ENCODE assay signal across 30 cellular contexts in genomic region chr20:44254073-44254472, GRCh38. TPM values are rescaled to one million over a fixed set of nuclear protein-coding genes. Genes with fewer than 3 reads are reported as not detected.
"Had no signal": no experiment of that assay in that cellular context is flagged by ENCODE, and none has a peak within 500 bp of the region (broad histone marks: within the 10 kb centered on the region; RNA-seq: fewer than 3 reads in every experiment).

No MANE protein-coding gene starts in this region.

- H3K27me3 ChIP-seq: adrenal gland, ascending aorta, breast epithelium had no signal

- H3K27ac ChIP-seq: adrenal gland, ascending aorta, breast epithelium, coronary artery, esophagus muscularis mucosa, foreskin keratinocyte, gastrocnemius medialis had no signal

- H3K9me3 ChIP-seq: adrenal gland, ascending aorta, breast epithelium, esophagus muscularis mucosa, gastrocnemius medialis had no signal

- H3K4me1 ChIP-seq: adrenal gland, ascending aorta, breast epithelium, esophagus muscularis mucosa, foreskin keratinocyte, gastrocnemius medialis had no signal

- ATAC-seq: activated CD4-positive, alpha-beta T cell treated with anti-CD3 and anti-CD28 coated beads for 36 hours; activated CD8-positive, alpha-beta memory T cell treated with anti-CD3 and anti-CD28 coated beads, Interleukin-2, amount 10 ng/mL, durations not matched to agents 7 days and 5 days; activated CD8-positive, alpha-beta T cell treated with anti-CD3 and anti-CD28 coated beads, Interleukin-2, amount 10 ng/mL, durations not matched to agents 7 days and 5 days; activated naive CD8-positive, alpha-beta T cell treated with anti-CD3 and anti-CD28 coated beads, Interleukin-2, amount 50 U/mL, for 24 hours; effector memory CD8-positive, alpha-beta T cell; foreskin keratinocyte; gastrocnemius medialis; T-helper 17 cell had no signal

- H3K4me3 ChIP-seq: adrenal gland, ascending aorta, breast epithelium, coronary artery, esophagus muscularis mucosa, gastrocnemius medialis had no signal

- DNase-seq: activated CD4-positive, alpha-beta memory T cell treated with anti-CD3 and anti-CD28 coated beads for 36 hours; activated CD4-positive, alpha-beta T cell treated with anti-CD3 and anti-CD28 coated beads for 36 hours; activated CD4-positive, alpha-beta T cell treated with anti-CD3 and anti-CD28 coated beads, Interleukin-2, amount 10 ng/mL, durations not matched to agents 24 days and 14 days; activated CD4-positive, CD25-positive, alpha-beta regulatory T cell; activated CD4-positive, CD25-positive, alpha-beta regulatory T cell treated with anti-CD3 and anti-CD28 coated beads, Interleukin-2, amount 50 U/mL, for 72 hours; activated CD8-positive, alpha-beta memory T cell treated with anti-CD3 and anti-CD28 coated beads, Interleukin-2, amount 10 ng/mL, durations not matched to agents 7 days and 5 days; activated CD8-positive, alpha-beta memory T cell treated with anti-CD3 and anti-CD28 coated beads, Interleukin-2, amount 50 U/mL, for 4 hours; activated CD8-positive, alpha-beta T cell treated with anti-CD3 and anti-CD28 coated beads, Interleukin-2, amount 10 ng/mL, durations not matched to agents 7 days and 5 days; activated effector memory CD4-positive, alpha-beta T cell treated with anti-CD3 and anti-CD28 coated beads, Interleukin-2, amount 50 U/mL, for 16 hours; activated naive CD4-positive, alpha-beta T cell treated with anti-CD3 and anti-CD28 coated beads for 36 hours; activated naive CD8-positive, alpha-beta T cell treated with anti-CD3 and anti-CD28 coated beads for 36 hours; activated naive CD8-positive, alpha-beta T cell treated with anti-CD3 and anti-CD28 coated beads, Interleukin-2, amount 50 U/mL, for 24 hours; activated T-cell treated with anti-CD3 and anti-CD28 coated beads, Interleukin-2, amount 50 U/mL, for 1 hour; activated T-cell treated with anti-CD3 and anti-CD28 coated beads, Interleukin-2, amount 50 U/mL, for 48 hours; adrenal gland; dermis blood vessel endothelial cell; effector CD4-positive, alpha-beta T cell; effector memory CD8-positive, alpha-beta T cell; foreskin keratinocyte; gastrocnemius medialis; glutamatergic neuron; T-helper 1 cell; T-helper 17 cell; T1000 had no signal

- H3K36me3 ChIP-seq: adrenal gland, ascending aorta, breast epithelium, esophagus muscularis mucosa, gastrocnemius medialis had no signal

RNA-seq across cellular contexts. Expression of gene GDAP1L1, which starts 7.0 kb away (rescaled TPM):
- total RNA-seq: activated CD4-positive, alpha-beta memory T cell treated with anti-CD3 and anti-CD28 coated beads for 36 hours; activated CD4-positive, alpha-beta T cell treated with anti-CD3 and anti-CD28 coated beads, Interleukin-2, amount 10 ng/mL, durations not matched to agents 24 days and 14 days; activated CD8-positive, alpha-beta memory T cell treated with anti-CD3 and anti-CD28 coated beads for 36 hours; activated CD8-positive, alpha-beta memory T cell treated with anti-CD3 and anti-CD28 coated beads, Interleukin-2, amount 10 ng/mL, durations not matched to agents 7 days and 5 days; activated CD8-positive, alpha-beta T cell treated with anti-CD3 and anti-CD28 coated beads, Interleukin-2, amount 10 ng/mL, durations not matched to agents 7 days and 5 days; activated T-helper 2 cell treated with anti-CD3 and anti-CD28 coated beads, Interferon-gamma antibody, Interleukin-2, Interleukin-4, amounts not matched to agents 10 μg/mL and 5 μg/mL and 100 μg/mL, durations not matched to agents 14 hours and 24 hours and 36 hours; ascending aorta; breast epithelium; dermis blood vessel endothelial cell; foreskin keratinocyte; gastrocnemius medialis; T-helper 17 cell had no signal
- polyA plus RNA-seq: foreskin keratinocyte had no signal
